Comparison of ENCODE assay signal across 15 cellular contexts in the genomic region with DNA sequence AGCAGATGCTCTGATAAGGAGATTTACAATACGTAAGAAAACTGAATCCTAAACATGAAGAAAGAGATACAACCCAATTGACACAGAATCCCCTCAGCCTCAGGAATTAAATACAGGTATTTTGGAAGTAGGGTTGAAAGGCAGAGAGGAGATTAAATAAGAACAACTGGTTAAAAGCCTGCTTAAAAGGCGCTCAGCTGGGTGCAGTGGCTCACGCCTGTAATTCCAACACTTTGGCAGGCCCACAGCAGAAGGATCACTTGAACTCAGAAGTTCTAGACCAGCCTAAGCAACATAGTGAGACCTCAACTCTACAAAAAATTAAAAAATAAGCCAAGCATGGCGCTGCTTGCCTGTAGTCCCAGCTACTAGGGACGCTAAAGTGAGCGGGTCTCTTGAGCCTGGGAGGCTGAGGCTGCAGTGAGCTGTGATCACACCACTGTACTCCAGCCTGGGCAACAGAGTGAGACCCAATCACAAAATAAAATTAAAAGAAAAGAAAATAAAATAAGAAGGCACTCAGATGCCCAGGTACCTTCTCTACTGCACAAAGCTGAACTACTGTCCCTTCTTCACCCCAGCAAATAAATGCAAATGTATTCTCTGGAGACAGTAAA. TPM values are rescaled to one million over a fixed set of nuclear protein-coding genes. Genes with fewer than 3 reads are reported as not detected.
DNase-seq lines count a peak whose midpoint lies in the region; ATAC-seq and TF ChIP-seq lines count a peak whose summit lies in the region.
"Had no signal": no experiment of that assay in that cellular context is flagged by ENCODE, and none has a peak within 500 bp of the region (broad histone marks: within the 10 kb centered on the region; RNA-seq: fewer than 3 reads in every experiment).

No MANE protein-coding gene starts in this region.

- H3K4me3 Mint-ChIP-seq in activated naive CD8-positive, alpha-beta T cell, result no peak overlapping the region
- no peak overlapping the region for H3K4me3 Mint-ChIP-seq in activated naive CD8-positive, alpha-beta T cell treated with anti-CD3 and anti-CD28 coated beads, Interleukin-2, amount 50 U/mL, for 24 hours
- H3K4me3 Mint-ChIP-seq in activated B cell treated with CpG ODN at 0.5 μM for 24 hours (peak overlapping the region; percentile 55), memory B cell (no peak overlapping the region)
- peak overlapping the region; percentile 11 to 24 for H3K4me3 Mint-ChIP-seq in stimulated activated naive CD8-positive, alpha-beta T cell treated with anti-CD3 and anti-CD28 coated beads, Interleukin-15, amount 100 ng/mL, for 72 hours

- ATAC-seq in activated naive CD8-positive, alpha-beta T cell treated with anti-CD3 and anti-CD28 coated beads, Interleukin-2, amount 50 U/mL, for 24 hours, result no peak
- ATAC-seq in activated B cell treated with CpG ODN at 0.5 μM for 24 hours (ENCODE audit: low read depth), result no peak
- ATAC-seq in memory B cell (ENCODE audit: low read depth), result no peak
- ATAC-seq in stimulated activated naive CD8-positive, alpha-beta T cell treated with anti-CD3 and anti-CD28 coated beads, Interleukin-15, amount 100 ng/mL, for 72 hours, result no peak
- no peak for ATAC-seq in HG03520 (IDR thresholded peaks at IDR 0.05; ENCODE audit: unreplicated experiment)

- intact Hi-C loops in activated B cell treated with CpG ODN at 0.5 μM for 24 hours (cut with micrococcal nuclease), result loop anchor here (2.0 kb wide), 1 partner anchor 14 kb away; no protein-coding TSS in a partner anchor

- no peaks in the 10 kb centered on the region for H3K9me3 Mint-ChIP-seq in activated naive CD8-positive, alpha-beta T cell (ENCODE audit: low read depth)
- H3K9me3 Mint-ChIP-seq in activated naive CD8-positive, alpha-beta T cell treated with anti-CD3 and anti-CD28 coated beads, Interleukin-2, amount 50 U/mL, for 24 hours, result peaks cover 4% of the 10 kb centered on the region
- H3K9me3 Mint-ChIP-seq in activated B cell treated with CpG ODN at 0.5 μM for 24 hours, result no peaks in the 10 kb centered on the region
- no peaks in the 10 kb centered on the region for H3K9me3 Mint-ChIP-seq in memory B cell
- H3K9me3 Mint-ChIP-seq in stimulated activated naive CD8-positive, alpha-beta T cell treated with anti-CD3 and anti-CD28 coated beads, Interleukin-15, amount 100 ng/mL, for 72 hours, result peaks cover 3 to 4% of the 10 kb centered on the region in 2 donors

- DNase-seq in activated naive CD8-positive, alpha-beta T cell treated with anti-CD3 and anti-CD28 coated beads, Interleukin-2, amount 50 U/mL, for 24 hours, result no peak
- DNase-seq in activated B cell treated with CpG ODN at 0.5 μM for 24 hours, result no peak
- DNase-seq in memory B cell (ENCODE audit: low spot score in 2 of 2), result no peak
- no peak for DNase-seq in stimulated activated naive CD8-positive, alpha-beta T cell treated with anti-CD3 and anti-CD28 coated beads, Interleukin-15, amount 100 ng/mL, for 72 hours
- no peak for DNase-seq in NCI-H1436 treated with DMSO at 0.1 percent for 48 hours (lab: John Stamatoyannopoulos, UW)
- DNase-seq in NCI-H1092 treated with DMSO at 0.1 percent for 48 hours (lab: John Stamatoyannopoulos, UW), result no peak
- DNase-seq: activated CD4-positive, CD25-positive, alpha-beta regulatory T cell treated with anti-CD3 and anti-CD28 coated beads, Interleukin-2, amount 50 U/mL, for 72 hours; activated CD8-positive, alpha-beta memory T cell treated with anti-CD3 and anti-CD28 coated beads, Interleukin-2, amount 50 U/mL, for 4 hours; COR-L47; midbrain; NCI-H2029; NCI-H774; posterior cingulate gyrus had no signal

- CTCF ChIA-PET in activated B cell treated with CpG ODN at 0.5 μM for 24 hours (lab: Charles Lee), result interaction anchor here (0.7 kb wide), 1 partner anchor 622 kb away, joined by 3 read pairs; no protein-coding TSS in a partner anchor

- peaks cover 2% of the 10 kb centered on the region for H3K36me3 Mint-ChIP-seq in activated naive CD8-positive, alpha-beta T cell
- peaks cover 5% of the 10 kb centered on the region for H3K36me3 Mint-ChIP-seq in activated naive CD8-positive, alpha-beta T cell treated with anti-CD3 and anti-CD28 coated beads, Interleukin-2, amount 50 U/mL, for 24 hours (ENCODE audit: low read depth)
- H3K36me3 Mint-ChIP-seq in activated B cell treated with CpG ODN at 0.5 μM for 24 hours (ENCODE audit: low read depth) (peaks cover 4% of the 10 kb centered on the region), memory B cell (peaks cover 6% of the 10 kb centered on the region)

- peaks cover 82% of the 10 kb centered on the region for H3K4me1 Mint-ChIP-seq in activated naive CD8-positive, alpha-beta T cell (ENCODE audit: low read depth)
- H3K4me1 Mint-ChIP-seq in activated naive CD8-positive, alpha-beta T cell treated with anti-CD3 and anti-CD28 coated beads, Interleukin-2, amount 50 U/mL, for 24 hours, result peaks cover 82% of the 10 kb centered on the region
- H3K4me1 Mint-ChIP-seq in activated B cell treated with CpG ODN at 0.5 μM for 24 hours, result peaks cover 82% of the 10 kb centered on the region
- H3K4me1 Mint-ChIP-seq in memory B cell, result peaks cover 47% of the 10 kb centered on the region
- H3K4me1 Mint-ChIP-seq in stimulated activated naive CD8-positive, alpha-beta T cell treated with anti-CD3 and anti-CD28 coated beads, Interleukin-15, amount 100 ng/mL, for 72 hours, result peaks cover 75% of the 10 kb centered on the region

- peak overlapping the region; percentile 74 for H3K27ac Mint-ChIP-seq in activated naive CD8-positive, alpha-beta T cell
- no peak overlapping the region for H3K27ac Mint-ChIP-seq in activated naive CD8-positive, alpha-beta T cell treated with anti-CD3 and anti-CD28 coated beads, Interleukin-2, amount 50 U/mL, for 24 hours
- peak overlapping the region; percentile 78 for H3K27ac Mint-ChIP-seq in activated B cell treated with CpG ODN at 0.5 μM for 24 hours
- peak overlapping the region; percentile 79 for H3K27ac Mint-ChIP-seq in memory B cell
- H3K27ac Mint-ChIP-seq in stimulated activated naive CD8-positive, alpha-beta T cell treated with anti-CD3 and anti-CD28 coated beads, Interleukin-15, amount 100 ng/mL, for 72 hours, result peak overlapping the region in 1 of 2 donors; percentile 87

- POLR2A ChIA-PET in activated B cell treated with CpG ODN at 0.5 μM for 24 hours (lab: Charles Lee), result interaction anchor here (1.2 kb wide), 1 partner anchor 315 kb away, joined by 4 read pairs; the partner anchor contains the start of gene MAP1LC3B2

- H3K27me3 Mint-ChIP-seq in activated naive CD8-positive, alpha-beta T cell, result no peaks in the 10 kb centered on the region
- no peaks in the 10 kb centered on the region for H3K27me3 Mint-ChIP-seq in activated naive CD8-positive, alpha-beta T cell treated with anti-CD3 and anti-CD28 coated beads, Interleukin-2, amount 50 U/mL, for 24 hours
- H3K27me3 Mint-ChIP-seq in activated B cell treated with CpG ODN at 0.5 μM for 24 hours (no peaks in the 10 kb centered on the region), memory B cell (no peaks in the 10 kb centered on the region)
- no peaks in the 10 kb centered on the region for H3K27me3 Mint-ChIP-seq in stimulated activated naive CD8-positive, alpha-beta T cell treated with anti-CD3 and anti-CD28 coated beads, Interleukin-15, amount 100 ng/mL, for 72 hours

- no peak for TF ChIP-seq CTCF in activated B cell treated with CpG ODN at 0.5 μM for 24 hours (IDR thresholded peaks at IDR 0.05)

RNA-seq across cellular contexts. Expression of gene MED13L, which starts 32.9 kb away (rescaled TPM):
- 164 and 183 TPM in 2 replicates for total RNA-seq in activated B cell treated with CpG ODN at 0.5 μM for 24 hours

Comparison
In these comparisons a context has a peak if more than half of its experiments do, and no peak if none do; other contexts are left out.
1. H3K4me3 Mint-ChIP-seq: peak in activated B cell treated with CpG ODN at 0.5 μM for 24 hours (single experiment) and stimulated activated naive CD8-positive, alpha-beta T cell treated with anti-CD3 and anti-CD28 coated beads, Interleukin-15, amount 100 ng/mL, for 72 hours (2 of 2); none in activated naive CD8-positive, alpha-beta T cell (single experiment), activated naive CD8-positive, alpha-beta T cell treated with anti-CD3 and anti-CD28 coated beads, Interleukin-2, amount 50 U/mL, for 24 hours (single experiment) and memory B cell (single experiment).